21 cellular contexts compared by ENCODE assay signal in genomic region chr2:219538488-219539294, GRCh38. TPM values are rescaled to one million over a fixed set of nuclear protein-coding genes. Genes with fewer than 3 reads are reported as not detected.
DNase-seq lines count a peak whose midpoint lies in the region; ATAC-seq and TF ChIP-seq lines count a peak whose summit lies in the region.
"Had no signal": no experiment of that assay in that cellular context is flagged by ENCODE, and none has a peak within 500 bp of the region (broad histone marks: within the 10 kb centered on the region; RNA-seq: fewer than 3 reads in every experiment).

No MANE protein-coding gene starts in this region.

- no peaks in the 10 kb centered on the region for H3K9me3 ChIP-seq in HEK293 (ENCODE audit: control insufficient read depth, insufficient read depth, low read depth, low read length)
- no peaks in the 10 kb centered on the region for H3K9me3 ChIP-seq in fibroblast of lung (ENCODE audit: control insufficient read depth, insufficient read depth, low read depth, low read length)
- H3K9me3 ChIP-seq in esophagus squamous epithelium, result no peaks in the 10 kb centered on the region
- H3K9me3 ChIP-seq: HAP-1 had no signal

- peak overlapping the region; percentile 54 for H3K27ac Mint-ChIP-seq in WTC11
- H3K27ac Mint-ChIP-seq: activated CD4-positive, alpha-beta memory T cell treated with anti-CD3 and anti-CD28 coated beads for 36 hours; activated naive CD8-positive, alpha-beta T cell treated with anti-CD3 and anti-CD28 coated beads, Interleukin-2, amount 10 ng/mL, durations not matched to agents 7 days and 5 days had no signal

- TF ChIP-seq POLR2A in esophagus squamous epithelium (IDR thresholded peaks at IDR 0.05), result no peak

- TF ChIP-seq CTCF in HEK293 (tag by site-specific recombination; IDR thresholded peaks at IDR 0.05), result no peak
- TF ChIP-seq CTCF in WTC11 (IDR thresholded peaks at IDR 0.05), result no peak
- no peak for TF ChIP-seq CTCF in fibroblast of lung (conservative IDR thresholded peaks at IDR 0.05 in 1 of 2, IDR thresholded peaks at IDR 0.05 in 1 of 2; ENCODE audit: low read depth in 1 of 2, low read length in 2 of 2)
- TF ChIP-seq CTCF in GM20000 (IDR thresholded peaks at IDR 0.05; ENCODE audit: extremely low read depth, missing control alignments), result no peak
- TF ChIP-seq CTCF in esophagus squamous epithelium (IDR thresholded peaks at IDR 0.05), result no peak

- H4K20me1 ChIP-seq in fibroblast of lung (ENCODE audit: control insufficient read depth, extremely low read depth, insufficient read depth, low read length), result no peaks in the 10 kb centered on the region

- H3K27ac ChIP-seq in HEK293 (ENCODE audit: extremely low read depth, low read depth, low read length) (no peak overlapping the region), fibroblast of lung (ENCODE audit: insufficient read depth, low read length) (no peak overlapping the region), esophagus squamous epithelium (no peak overlapping the region)
- H3K27ac ChIP-seq: foreskin keratinocyte had no signal

- H3K4me3 ChIP-seq in HEK293 (ENCODE audit: low read depth, low read length), result no peak overlapping the region
- no peak overlapping the region for H3K4me3 ChIP-seq in fibroblast of lung (replicated peaks in 1 of 4; ENCODE audit: control extremely low read depth in 1 of 4, insufficient read depth in 1 of 4, low read depth in 3 of 4, low read length in 4 of 4)
- H3K4me3 ChIP-seq in esophagus squamous epithelium, result no peak overlapping the region
- H3K4me3 ChIP-seq: HAP-1 had no signal

- intact Hi-C loops in esophagus squamous epithelium (cut with DNase I), result loop anchor here (5.0 kb wide), 1 partner anchor 104 kb away; no protein-coding TSS in a partner anchor

- H3K9ac ChIP-seq in fibroblast of lung (ENCODE audit: insufficient read depth, low read length), result no peak overlapping the region

- no peak overlapping the region; the same call in 1 of the 2 replicates for H3K4me3 Mint-ChIP-seq in WTC11
- H3K4me3 Mint-ChIP-seq: activated CD4-positive, alpha-beta memory T cell treated with anti-CD3 and anti-CD28 coated beads for 36 hours; activated naive CD8-positive, alpha-beta T cell treated with anti-CD3 and anti-CD28 coated beads, Interleukin-2, amount 10 ng/mL, durations not matched to agents 7 days and 5 days; naive thymus-derived CD8-positive, alpha-beta T cell had no signal

- peaks cover 4% of the 10 kb centered on the region for H3K79me2 ChIP-seq in fibroblast of lung (ENCODE audit: control insufficient read depth, insufficient read depth, low read length)

- DNase-seq in WTC11 (ENCODE audit: low spot score), result no peak
- peak; percentile 34 to 42 for DNase-seq in fibroblast of lung (ENCODE audit: low read depth in 2 of 2)
- peak; percentile 75 for DNase-seq in retina
- no peak for DNase-seq in GM20000 (ENCODE audit: low spot score)
- no peak for DNase-seq in effector CD4-positive, alpha-beta T cell
- DNase-seq in esophagus squamous epithelium (lab: John Stamatoyannopoulos, UW), result no peak
- DNase-seq: activated CD4-positive, alpha-beta memory T cell treated with anti-CD3 and anti-CD28 coated beads for 36 hours; activated naive CD8-positive, alpha-beta T cell treated with anti-CD3 and anti-CD28 coated beads, Interleukin-2, amount 10 ng/mL, durations not matched to agents 7 days and 5 days; AML-193; central memory CD4-positive, alpha-beta T cell; DMS153; foreskin keratinocyte; naive thymus-derived CD8-positive, alpha-beta T cell; NCI-H1930 had no signal

- no peaks in the 10 kb centered on the region for H3K9me3 Mint-ChIP-seq in WTC11
- H3K9me3 Mint-ChIP-seq: activated CD4-positive, alpha-beta memory T cell treated with anti-CD3 and anti-CD28 coated beads for 36 hours; activated naive CD8-positive, alpha-beta T cell treated with anti-CD3 and anti-CD28 coated beads, Interleukin-2, amount 10 ng/mL, durations not matched to agents 7 days and 5 days; naive thymus-derived CD8-positive, alpha-beta T cell had no signal

- H3K36me3 Mint-ChIP-seq in WTC11, result peaks cover 22% of the 10 kb centered on the region
- H3K36me3 Mint-ChIP-seq: activated naive CD8-positive, alpha-beta T cell treated with anti-CD3 and anti-CD28 coated beads, Interleukin-2, amount 10 ng/mL, durations not matched to agents 7 days and 5 days; naive thymus-derived CD8-positive, alpha-beta T cell had no signal

- H3K4me1 Mint-ChIP-seq in WTC11, result peaks cover 28% of the 10 kb centered on the region

- H3K27me3 ChIP-seq in fibroblast of lung (ENCODE audit: control insufficient read depth, insufficient read depth, low read length) (no peaks in the 10 kb centered on the region), esophagus squamous epithelium (peaks cover 0 to 55% (median 0%) of the 10 kb centered on the region in 4 donors)
- H3K27me3 ChIP-seq: foreskin keratinocyte had no signal

- POLR2A ChIA-PET in HEK293 (lab: Yijun Ruan, JAX) (no interaction called here), WTC11 (lab: Charles Lee) (no interaction called here)

- CTCF ChIA-PET in HEK293 (lab: Yijun Ruan, JAX) (interaction anchor here (0.7 to 7.2 kb wide), 9 partner anchors 8 to 150 kb away, joined by 3 to 112 read pairs (median 4); no protein-coding TSS in a partner anchor), WTC11 (lab: Charles Lee) (interaction anchor here (0.6 to 41.3 kb wide), 17 partner anchors 9 to 1921 kb away, joined by 3 to 2316 read pairs (median 7); partner anchors contain the start of genes GMPPA and STK11IP)

- H3K36me3 ChIP-seq in HEK293 (ENCODE audit: control insufficient read depth in 2 of 2, insufficient read depth in 1 of 2, low read length in 2 of 2) (peaks cover 0 to 32% of the 10 kb centered on the region in 2 experiments; a peak in 1 of 3 replicates), fibroblast of lung (ENCODE audit: control insufficient read depth, insufficient read depth, low read length) (peaks cover 17% of the 10 kb centered on the region), esophagus squamous epithelium (peaks cover 5 to 33% (median 12%) of the 10 kb centered on the region in 3 donors)

- 0 out of 2 replicates have a peak, but pooled peaks have one; percentile 1 for ATAC-seq in WTC11
- ATAC-seq in HG03175 (IDR thresholded peaks at IDR 0.05; ENCODE audit: unreplicated experiment), result no peak
- ATAC-seq: foreskin keratinocyte; naive thymus-derived CD8-positive, alpha-beta T cell had no signal

- H3K27me3 Mint-ChIP-seq in WTC11 (ENCODE audit: low read depth), result no peaks in the 10 kb centered on the region; the same call in none of the 2 replicates
- H3K27me3 Mint-ChIP-seq: activated naive CD8-positive, alpha-beta T cell treated with anti-CD3 and anti-CD28 coated beads, Interleukin-2, amount 10 ng/mL, durations not matched to agents 7 days and 5 days had no signal

- H3K4me1 ChIP-seq in HEK293 (ENCODE audit: control insufficient read depth, insufficient read depth, low read length), result no peaks in the 10 kb centered on the region
- peaks cover 5% of the 10 kb centered on the region for H3K4me1 ChIP-seq in fibroblast of lung (ENCODE audit: control insufficient read depth, extremely low read depth, insufficient read depth, low read length)
- peaks cover 13 to 42% (median 18%) of the 10 kb centered on the region in 3 donors for H3K4me1 ChIP-seq in esophagus squamous epithelium
- H3K4me1 ChIP-seq: foreskin keratinocyte had no signal

- H2AFZ ChIP-seq in fibroblast of lung (ENCODE audit: low read length), result no peak overlapping the region

- 7 to 44% methylated on average over 4 to 7 of the region's 13 CpGs for WGBS in esophagus squamous epithelium, 2 donors

- H3K4me2 ChIP-seq in fibroblast of lung (ENCODE audit: extremely low read depth, insufficient read depth, low read length), result no peak overlapping the region

TF ChIP-seq in HEK293, 187 proteins besides CTCF, POLR2A, EP300 and RAD21 (continues in another document):
- no peak for TF ChIP-seq ZBTB1 (tag by site-specific recombination; IDR thresholded peaks at IDR 0.05)
- TF ChIP-seq ZIC2 (tag by site-specific recombination; IDR thresholded peaks at IDR 0.05), result peak; percentile 52

RNA-seq across cellular contexts. Expression of gene CHPF, which starts 4.9 kb away (rescaled TPM):
- 84.3 to 97.0 TPM (median 84.8 TPM) in 3 replicates for total RNA-seq in WTC11 (2021)
- 46.0 and 58.8 TPM in 2 replicates for total RNA-seq in fibroblast of lung
- 23.9 and 35.8 TPM in 2 replicates for polyA plus RNA-seq in fibroblast of lung
- 54.1 and 68.7 TPM in 2 replicates for polyA plus RNA-seq in fibroblast of lung (2012)
- polyA minus RNA-seq in fibroblast of lung (ENCODE audit: low replicate concordance), result 20.2 and 29.3 TPM in 2 replicates
- total RNA-seq in esophagus squamous epithelium, result 10 to 100 TPM; 40.4 to 56.6 (median 52.6) TPM

RNA-seq across cellular contexts. Expression of gene TMEM198, which starts 5.1 kb away (rescaled TPM):
- total RNA-seq in WTC11 (2021), result 7.1 to 8.1 TPM (median 7.3 TPM) in 3 replicates
- total RNA-seq in fibroblast of lung, result 0.77 and 0.99 TPM in 2 replicates
- 0.49 and 0.70 TPM in 2 replicates for polyA plus RNA-seq in fibroblast of lung
- polyA plus RNA-seq in fibroblast of lung (2012), result 0.80 and 1.1 TPM in 2 replicates
- polyA minus RNA-seq in fibroblast of lung (ENCODE audit: low replicate concordance), result 0.63 and 0.85 TPM in 2 replicates
- total RNA-seq in esophagus squamous epithelium, result under 1 TPM; 0.62 to 0.87 (median 0.78) TPM
- total RNA-seq: lung microvascular endothelial cell, pulmonary artery endothelial cell had no signal

RNA-seq across cellular contexts. Expression of gene ASIC4, which starts 24.4 kb away (rescaled TPM):
- total RNA-seq in WTC11 (2021) (0.79 to 1.0 TPM (median 0.80 TPM) in 3 replicates), fibroblast of lung (under 0.01 and 0.33 TPM in 2 replicates), esophagus squamous epithelium (not detected)
- polyA plus RNA-seq in fibroblast of lung, result not detected in 2 replicates
- not detected in 2 replicates for polyA plus RNA-seq in fibroblast of lung (2012)
- not detected in 2 replicates for polyA minus RNA-seq in fibroblast of lung (ENCODE audit: low replicate concordance)
- total RNA-seq: foreskin keratinocyte, HT1080, lung microvascular endothelial cell, MCF 10A, pulmonary artery endothelial cell had no signal
- polyA plus RNA-seq: foreskin keratinocyte; naive thymus-derived CD8-positive, alpha-beta T cell had no signal

RNA-seq across cellular contexts. Expression of gene OBSL1, which starts 32.6 kb away (rescaled TPM):
- total RNA-seq in WTC11 (2021), result 159 to 221 TPM (median 213 TPM) in 3 replicates
- total RNA-seq in fibroblast of lung, result 28.7 and 34.4 TPM in 2 replicates
- polyA plus RNA-seq in fibroblast of lung, result 15.2 and 24.7 TPM in 2 replicates
- polyA plus RNA-seq in fibroblast of lung (2012), result 22.6 and 32.7 TPM in 2 replicates
- 41.1 and 60.3 TPM in 2 replicates for polyA minus RNA-seq in fibroblast of lung (ENCODE audit: low replicate concordance)
- 10 to 100 TPM in 3 of 4 donors, 1 to 10 TPM in 1; 7.0 to 38.9 (median 16.0) TPM for total RNA-seq in esophagus squamous epithelium
- total RNA-seq: activated naive CD8-positive, alpha-beta T cell treated with anti-CD3 and anti-CD28 coated beads, Interleukin-2, amount 10 ng/mL, durations not matched to agents 7 days and 5 days had no signal
- polyA plus RNA-seq: naive thymus-derived CD8-positive, alpha-beta T cell had no signal

RNA-seq across cellular contexts. Expression of gene INHA, which starts 33.4 kb away (rescaled TPM):
- 1.1 to 1.8 TPM (median 1.4 TPM) in 3 replicates for total RNA-seq in WTC11 (2021)
- total RNA-seq in fibroblast of lung, result 0.26 and 0.50 TPM in 2 replicates
- 0.07 and 0.15 TPM in 2 replicates for polyA plus RNA-seq in fibroblast of lung
- polyA plus RNA-seq in fibroblast of lung (2012), result 0.09 TPM in 1 of 2 replicates, not detected in the other
- polyA minus RNA-seq in fibroblast of lung (ENCODE audit: low replicate concordance), result not detected in 2 replicates
- total RNA-seq in esophagus squamous epithelium, result not detected
- total RNA-seq: activated CD4-positive, alpha-beta memory T cell treated with anti-CD3 and anti-CD28 coated beads for 36 hours; activated naive CD8-positive, alpha-beta T cell treated with anti-CD3 and anti-CD28 coated beads, Interleukin-2, amount 10 ng/mL, durations not matched to agents 7 days and 5 days; HT1080; lung microvascular endothelial cell; naive thymus-derived CD8-positive, alpha-beta T cell; pulmonary artery endothelial cell had no signal
- polyA plus RNA-seq: naive thymus-derived CD8-positive, alpha-beta T cell had no signal

Comparison
In these comparisons a context has a peak if more than half of its experiments do, and no peak if none do; other contexts are left out.
1. DNase-seq: peak in fibroblast of lung (2 of 2) and retina (single experiment); none in WTC11 (single experiment), GM20000 (single experiment), effector CD4-positive, alpha-beta T cell (single experiment) and esophagus squamous epithelium (single experiment).